1 cellular context compared by ENCODE assay signal in the genomic region with DNA sequence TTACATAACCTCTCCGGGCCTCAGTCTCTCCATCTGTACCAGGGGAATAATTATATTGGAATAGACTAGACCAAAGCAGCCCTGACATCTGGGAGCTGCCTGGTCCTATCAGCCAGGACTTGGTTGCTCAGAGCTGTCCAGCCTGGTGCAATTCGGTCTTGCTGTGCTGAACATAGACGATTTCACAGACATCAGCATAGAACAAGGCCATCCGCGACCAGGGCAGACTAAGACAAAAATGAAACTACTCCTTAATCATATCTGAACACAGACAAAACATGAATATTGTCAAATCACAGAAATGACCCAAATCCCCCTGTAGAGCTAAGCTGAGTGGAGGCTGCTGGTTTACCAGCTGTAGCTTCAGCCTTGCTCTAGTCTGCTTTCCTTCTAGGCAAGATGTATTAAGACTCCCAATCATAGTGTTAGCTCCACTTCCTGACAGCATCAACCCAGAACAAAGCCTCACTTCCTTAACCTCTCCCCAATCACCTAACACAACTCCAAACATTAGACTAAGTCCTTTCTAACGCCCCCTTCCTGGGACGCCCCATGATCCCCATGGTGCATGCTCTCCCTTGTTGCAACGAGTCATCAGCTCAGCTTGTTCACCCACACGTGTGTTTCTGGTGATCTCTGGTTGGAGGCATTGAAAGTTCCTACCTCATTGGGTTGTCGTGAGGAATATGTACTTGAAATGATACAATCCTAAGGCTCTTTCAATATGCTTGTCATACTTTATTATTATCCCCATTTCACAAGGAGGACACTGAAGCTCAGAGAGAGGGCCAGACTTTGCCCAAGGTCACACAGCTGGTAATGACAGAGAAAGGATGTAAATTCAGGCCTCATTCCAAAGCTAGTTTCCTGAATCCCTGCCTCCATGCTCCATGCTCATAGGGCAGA.
TF ChIP-seq lines count a peak whose summit lies in the region.

No MANE protein-coding gene starts in this region.

TF ChIP-seq in HCT116, 20 proteins besides CTCF, POLR2A, EP300 and RAD21 (continued from another document):
- no peak for TF ChIP-seq EGR1 (IDR thresholded peaks at IDR 0.05; ENCODE audit: low read depth)
- no peak for TF ChIP-seq JUND (IDR thresholded peaks at IDR 0.05)
- TF ChIP-seq CEBPB (IDR thresholded peaks at IDR 0.05; ENCODE audit: low read depth): no peak
- TF ChIP-seq, protein P1, sequence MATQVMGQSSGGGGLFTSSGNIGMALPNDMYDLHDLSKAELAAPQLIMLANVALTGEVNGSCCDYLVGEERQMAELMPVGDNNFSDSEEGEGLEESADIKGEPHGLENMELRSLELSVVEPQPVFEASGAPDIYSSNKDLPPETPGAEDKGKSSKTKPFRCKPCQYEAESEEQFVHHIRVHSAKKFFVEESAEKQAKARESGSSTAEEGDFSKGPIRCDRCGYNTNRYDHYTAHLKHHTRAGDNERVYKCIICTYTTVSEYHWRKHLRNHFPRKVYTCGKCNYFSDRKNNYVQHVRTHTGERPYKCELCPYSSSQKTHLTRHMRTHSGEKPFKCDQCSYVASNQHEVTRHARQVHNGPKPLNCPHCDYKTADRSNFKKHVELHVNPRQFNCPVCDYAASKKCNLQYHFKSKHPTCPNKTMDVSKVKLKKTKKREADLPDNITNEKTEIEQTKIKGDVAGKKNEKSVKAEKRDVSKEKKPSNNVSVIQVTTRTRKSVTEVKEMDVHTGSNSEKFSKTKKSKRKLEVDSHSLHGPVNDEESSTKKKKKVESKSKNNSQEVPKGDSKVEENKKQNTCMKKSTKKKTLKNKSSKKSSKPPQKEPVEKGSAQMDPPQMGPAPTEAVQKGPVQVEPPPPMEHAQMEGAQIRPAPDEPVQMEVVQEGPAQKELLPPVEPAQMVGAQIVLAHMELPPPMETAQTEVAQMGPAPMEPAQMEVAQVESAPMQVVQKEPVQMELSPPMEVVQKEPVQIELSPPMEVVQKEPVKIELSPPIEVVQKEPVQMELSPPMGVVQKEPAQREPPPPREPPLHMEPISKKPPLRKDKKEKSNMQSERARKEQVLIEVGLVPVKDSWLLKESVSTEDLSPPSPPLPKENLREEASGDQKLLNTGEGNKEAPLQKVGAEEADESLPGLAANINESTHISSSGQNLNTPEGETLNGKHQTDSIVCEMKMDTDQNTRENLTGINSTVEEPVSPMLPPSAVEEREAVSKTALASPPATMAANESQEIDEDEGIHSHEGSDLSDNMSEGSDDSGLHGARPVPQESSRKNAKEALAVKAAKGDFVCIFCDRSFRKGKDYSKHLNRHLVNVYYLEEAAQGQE (IDR thresholded peaks at IDR 0.05; ENCODE audit: low read depth): no peak
